In genomic region chr1:39842726-39843305, GRCh38 we compare ENCODE assay signal across 10 cellular contexts.
DNase-seq lines count a peak whose midpoint lies in the region; ATAC-seq lines count a peak whose summit lies in the region.
"Had no signal": no experiment of that assay in that cellular context is flagged by ENCODE, and none has a peak within 500 bp of the region (broad histone marks: within the 10 kb centered on the region; RNA-seq: fewer than 3 reads in every experiment).

No MANE protein-coding gene starts in this region.

- no peak overlapping the region for H3K4me3 Mint-ChIP-seq in activated naive CD4-positive, alpha-beta T cell treated with anti-CD3 and anti-CD28 coated beads, Interleukin-2, amount 50 U/mL, for 24 hours
- no peak overlapping the region for H3K4me3 Mint-ChIP-seq in activated naive CD4-positive, alpha-beta T cell treated with anti-CD3 and anti-CD28 coated beads, Interleukin-2, amount 10 ng/mL, durations not matched to agents 7 days and 5 days
- no peak overlapping the region for H3K4me3 Mint-ChIP-seq in effector memory CD8-positive, alpha-beta T cell
- H3K4me3 Mint-ChIP-seq: activated CD4-positive, alpha-beta T cell treated with anti-CD3 and anti-CD28 coated beads, Interleukin-2, amount 10 ng/mL, durations not matched to agents 7 days and 5 days had no signal

- DNase-seq in activated naive CD4-positive, alpha-beta T cell treated with anti-CD3 and anti-CD28 coated beads, Interleukin-2, amount 10 ng/mL, durations not matched to agents 7 days and 5 days, result no peak
- DNase-seq in NCI-H69 (lab: John Stamatoyannopoulos, UW) (peak; percentile 2), superior temporal gyrus (ENCODE audit: extremely low spot score) (peak; percentile 85), NCI-H2196 treated with DMSO at 0.1 percent for 48 hours (lab: John Stamatoyannopoulos, UW; ENCODE audit: unreplicated experiment) (no peak)
- DNase-seq in effector memory CD8-positive, alpha-beta T cell, result no peak
- no peak for DNase-seq in activated CD8-positive, alpha-beta memory T cell treated with anti-CD3 and anti-CD28 coated beads, Interleukin-2, amount 50 U/mL, for 48 hours
- DNase-seq: activated CD4-positive, alpha-beta T cell treated with anti-CD3 and anti-CD28 coated beads, Interleukin-2, amount 10 ng/mL, durations not matched to agents 7 days and 5 days; NCI-H2081 had no signal

- H3K27me3 Mint-ChIP-seq in activated naive CD4-positive, alpha-beta T cell treated with anti-CD3 and anti-CD28 coated beads, Interleukin-2, amount 50 U/mL, for 24 hours, result no peaks in the 10 kb centered on the region
- no peaks in the 10 kb centered on the region for H3K27me3 Mint-ChIP-seq in activated naive CD4-positive, alpha-beta T cell treated with anti-CD3 and anti-CD28 coated beads, Interleukin-2, amount 10 ng/mL, durations not matched to agents 7 days and 5 days
- H3K27me3 Mint-ChIP-seq in effector memory CD8-positive, alpha-beta T cell, result no peaks in the 10 kb centered on the region
- H3K27me3 Mint-ChIP-seq: activated CD4-positive, alpha-beta T cell treated with anti-CD3 and anti-CD28 coated beads, Interleukin-2, amount 10 ng/mL, durations not matched to agents 7 days and 5 days had no signal

- CTCF ChIA-PET in activated naive CD4-positive, alpha-beta T cell treated with anti-CD3 and anti-CD28 coated beads, Interleukin-2, amount 10 ng/mL, durations not matched to agents 7 days and 5 days (lab: Charles Lee), result no interaction called here

- H3K27ac Mint-ChIP-seq in activated naive CD4-positive, alpha-beta T cell treated with anti-CD3 and anti-CD28 coated beads, Interleukin-2, amount 50 U/mL, for 24 hours, result peak overlapping the region; percentile 48
- no peak overlapping the region for H3K27ac Mint-ChIP-seq in activated naive CD4-positive, alpha-beta T cell treated with anti-CD3 and anti-CD28 coated beads, Interleukin-2, amount 10 ng/mL, durations not matched to agents 7 days and 5 days
- peak overlapping the region; percentile 87 to 89 for H3K27ac Mint-ChIP-seq in effector memory CD8-positive, alpha-beta T cell

- ATAC-seq in effector memory CD8-positive, alpha-beta T cell (replicated peaks), result no peak
- ATAC-seq in GM18858 (IDR thresholded peaks at IDR 0.05; ENCODE audit: unreplicated experiment), result no peak

- peaks cover 34% of the 10 kb centered on the region for H3K36me3 Mint-ChIP-seq in activated naive CD4-positive, alpha-beta T cell treated with anti-CD3 and anti-CD28 coated beads, Interleukin-2, amount 50 U/mL, for 24 hours
- H3K36me3 Mint-ChIP-seq in activated naive CD4-positive, alpha-beta T cell treated with anti-CD3 and anti-CD28 coated beads, Interleukin-2, amount 10 ng/mL, durations not matched to agents 7 days and 5 days, result peaks cover 70% of the 10 kb centered on the region
- H3K36me3 Mint-ChIP-seq in effector memory CD8-positive, alpha-beta T cell (ENCODE audit: insufficient read depth), result peaks cover 32% of the 10 kb centered on the region

- H3K9me3 Mint-ChIP-seq in activated naive CD4-positive, alpha-beta T cell treated with anti-CD3 and anti-CD28 coated beads, Interleukin-2, amount 50 U/mL, for 24 hours, result no peaks in the 10 kb centered on the region
- H3K9me3 Mint-ChIP-seq in activated naive CD4-positive, alpha-beta T cell treated with anti-CD3 and anti-CD28 coated beads, Interleukin-2, amount 10 ng/mL, durations not matched to agents 7 days and 5 days, result no peaks in the 10 kb centered on the region
- no peaks in the 10 kb centered on the region for H3K9me3 Mint-ChIP-seq in effector memory CD8-positive, alpha-beta T cell
- H3K9me3 Mint-ChIP-seq: activated CD4-positive, alpha-beta T cell treated with anti-CD3 and anti-CD28 coated beads, Interleukin-2, amount 10 ng/mL, durations not matched to agents 7 days and 5 days had no signal

- peaks cover 71% of the 10 kb centered on the region for H3K4me1 Mint-ChIP-seq in activated naive CD4-positive, alpha-beta T cell treated with anti-CD3 and anti-CD28 coated beads, Interleukin-2, amount 50 U/mL, for 24 hours
- peaks cover 38% of the 10 kb centered on the region for H3K4me1 Mint-ChIP-seq in activated naive CD4-positive, alpha-beta T cell treated with anti-CD3 and anti-CD28 coated beads, Interleukin-2, amount 10 ng/mL, durations not matched to agents 7 days and 5 days
- H3K4me1 Mint-ChIP-seq in effector memory CD8-positive, alpha-beta T cell (ENCODE audit: low read depth in 2 of 2), result peaks cover 29 to 48% of the 10 kb centered on the region in 2 donors

Comparison
In these comparisons a context has a peak if more than half of its experiments do, and no peak if none do; other contexts are left out.
1. DNase-seq: peak in NCI-H69 (single experiment) and superior temporal gyrus (single experiment); none in activated naive CD4-positive, alpha-beta T cell treated with anti-CD3 and anti-CD28 coated beads, Interleukin-2, amount 10 ng/mL, durations not matched to agents 7 days and 5 days (single experiment), effector memory CD8-positive, alpha-beta T cell (0 of 3), NCI-H2196 treated with DMSO at 0.1 percent for 48 hours (single experiment) and activated CD8-positive, alpha-beta memory T cell treated with anti-CD3 and anti-CD28 coated beads, Interleukin-2, amount 50 U/mL, for 48 hours (single experiment).